ENCODE assay signal across 8 cellular contexts in the genomic region with DNA sequence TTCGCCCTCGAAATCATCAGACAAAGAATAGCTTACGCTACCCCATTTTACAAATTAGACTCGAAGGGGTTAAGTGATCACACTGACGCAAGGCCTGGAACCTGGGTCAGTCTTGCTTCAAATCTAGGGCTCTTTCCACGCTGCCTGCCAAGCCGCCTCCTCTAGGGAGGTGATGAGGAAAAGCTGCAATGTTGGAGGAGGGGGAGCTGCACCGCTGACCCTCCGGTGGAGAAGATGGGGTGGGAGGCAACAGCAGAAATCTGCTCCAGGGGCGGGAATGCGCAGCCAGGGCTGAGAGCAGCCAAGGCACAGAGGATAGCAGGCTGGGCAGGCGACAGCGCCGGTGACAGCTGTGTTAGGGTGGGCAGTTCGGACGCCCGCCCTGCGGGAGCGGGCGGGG. TPM values are rescaled to one million over a fixed set of nuclear protein-coding genes. Genes with fewer than 3 reads are reported as not detected.
A peak's percentile ranks its signal among the peaks of the same experiment; 100 is the strongest.
DNase-seq lines count a peak whose midpoint lies in the region; ATAC-seq and TF ChIP-seq lines count a peak whose summit lies in the region.

No MANE protein-coding gene starts in this region.

- intact Hi-C loops in aorta (cut with DNase I): no loop called here

- H3K79me2 ChIP-seq in mesendoderm (ENCODE audit: control insufficient read depth, insufficient read depth, low read length): peaks cover 13% of the 10 kb centered on the region

- H3K4ac ChIP-seq in mesendoderm (ENCODE audit: low read depth, low read length): no peak overlapping the region

- peaks cover 42% of the 10 kb centered on the region for H3K4me1 Mint-ChIP-seq in activated naive CD4-positive, alpha-beta T cell treated with anti-CD3 and anti-CD28 coated beads, Interleukin-2, amount 10 ng/mL, durations not matched to agents 7 days and 5 days

- H3K4me1 ChIP-seq in mesendoderm (ENCODE audit: control insufficient read depth, low read depth, low read length): peaks cover 2% of the 10 kb centered on the region
- H3K4me1 ChIP-seq in aorta (ENCODE audit: control insufficient read depth in 1 of 2, insufficient read depth in 2 of 2, low read length in 2 of 2): no peaks in the 10 kb centered on the region

- ATAC-seq in aorta (ENCODE audit: low FRiP score) (peak; percentile 8), GM19328 (IDR thresholded peaks at IDR 0.05; ENCODE audit: unreplicated experiment) (no peak), GM21619 (IDR thresholded peaks at IDR 0.05; ENCODE audit: unreplicated experiment) (no peak)

- no peak overlapping the region for H2BK120ac ChIP-seq in mesendoderm (ENCODE audit: low read depth, low read length)

- peak overlapping the region; percentile 91 for H3K56ac ChIP-seq in mesendoderm (ENCODE audit: low read length)

- peak overlapping the region; percentile 100 for H3K27ac Mint-ChIP-seq in activated naive CD4-positive, alpha-beta T cell treated with anti-CD3 and anti-CD28 coated beads, Interleukin-2, amount 10 ng/mL, durations not matched to agents 7 days and 5 days

- H3K23ac ChIP-seq in mesendoderm (ENCODE audit: low read length): peak overlapping the region; percentile 1

- H3K9me3 ChIP-seq in aorta (ENCODE audit: control insufficient read depth, low read length): no peaks in the 10 kb centered on the region

- H3K9me3 Mint-ChIP-seq in activated naive CD4-positive, alpha-beta T cell treated with anti-CD3 and anti-CD28 coated beads, Interleukin-2, amount 10 ng/mL, durations not matched to agents 7 days and 5 days: no peaks in the 10 kb centered on the region

- H3K79me1 ChIP-seq in mesendoderm (ENCODE audit: low read length): peaks cover 16% of the 10 kb centered on the region

- no peak overlapping the region for H2AK5ac ChIP-seq in mesendoderm (ENCODE audit: low read length)

- TF ChIP-seq CTCF in choroid plexus epithelial cell (conservative IDR thresholded peaks at IDR 0.05; ENCODE audit: low read depth, low read length): no peak

- H3K36me3 ChIP-seq in mesendoderm (ENCODE audit: control insufficient read depth, insufficient read depth, low read length): peaks cover 2% of the 10 kb centered on the region
- peaks cover under 1 to 12% of the 10 kb centered on the region in 2 donors for H3K36me3 ChIP-seq in aorta (ENCODE audit: control insufficient read depth in 1 of 2, insufficient read depth in 2 of 2, low read length in 1 of 2)

- H2BK15ac ChIP-seq in mesendoderm (replicated peaks; ENCODE audit: low read depth): no peak overlapping the region

- H3K36me3 Mint-ChIP-seq in activated naive CD4-positive, alpha-beta T cell treated with anti-CD3 and anti-CD28 coated beads, Interleukin-2, amount 10 ng/mL, durations not matched to agents 7 days and 5 days: peaks cover 23% of the 10 kb centered on the region

- peak; percentile 41 for DNase-seq in activated naive CD4-positive, alpha-beta T cell treated with anti-CD3 and anti-CD28 coated beads, Interleukin-2, amount 10 ng/mL, durations not matched to agents 7 days and 5 days
- no peak for DNase-seq in activated naive CD4-positive, alpha-beta T cell (lab: John Stamatoyannopoulos, UW)
- peak; percentile 52 for DNase-seq in choroid plexus epithelial cell (ENCODE audit: low read depth)
- DNase-seq in mesendoderm: no peak
- DNase-seq in aorta: peak in 1 of 2 donors; percentile 72
- DNase-seq in hippocampal formation (lab: John Stamatoyannopoulos, UW): no peak

- H3K9ac ChIP-seq in mesendoderm (ENCODE audit: low read length): peak overlapping the region; percentile 87

- H3K18ac ChIP-seq in mesendoderm (ENCODE audit: low read length): no peak overlapping the region

- no CpG with 5 or more reads among the region's 20 CpGs for WGBS in mesendoderm (ENCODE audit: extremely low coverage, insufficient coverage, low lambda C conversion rate)
- 1% methylated on average over 20 of the region's 20 CpGs for WGBS in aorta, 2 donors

- CTCF ChIA-PET in activated naive CD4-positive, alpha-beta T cell treated with anti-CD3 and anti-CD28 coated beads, Interleukin-2, amount 10 ng/mL, durations not matched to agents 7 days and 5 days (lab: Charles Lee): interaction anchor here (3.3 kb wide), 1 partner anchor 12 kb away, joined by 9 read pairs; a partner anchor contains a TSS

- H3K4me3 ChIP-seq in choroid plexus epithelial cell (ENCODE audit: low read depth, low read length) (peak overlapping the region; percentile 93), mesendoderm (ENCODE audit: low read length) (peak overlapping the region; percentile 83), aorta (ENCODE audit: low read length in 2 of 2) (peak overlapping the region; percentile 38 to 68)

- peak overlapping the region; percentile 99 for H3K4me3 Mint-ChIP-seq in activated naive CD4-positive, alpha-beta T cell treated with anti-CD3 and anti-CD28 coated beads, Interleukin-2, amount 10 ng/mL, durations not matched to agents 7 days and 5 days

- H4K8ac ChIP-seq in mesendoderm (ENCODE audit: low read depth, low read length): no peak overlapping the region

- H3K27me3 ChIP-seq in mesendoderm (ENCODE audit: insufficient read depth, low read length, poor library complexity) (no peaks in the 10 kb centered on the region), aorta (ENCODE audit: control insufficient read depth in 1 of 2, insufficient read depth in 2 of 2, low read length in 1 of 2) (no peaks in the 10 kb centered on the region)

- H3K27ac ChIP-seq in mesendoderm (ENCODE audit: low read depth, low read length) (no peak overlapping the region), aorta (ENCODE audit: low read depth in 1 of 2, low read length in 2 of 2) (peak overlapping the region; percentile 1 to 41)

- H3K27me3 Mint-ChIP-seq in activated naive CD4-positive, alpha-beta T cell treated with anti-CD3 and anti-CD28 coated beads, Interleukin-2, amount 10 ng/mL, durations not matched to agents 7 days and 5 days: no peaks in the 10 kb centered on the region

- H4K5ac ChIP-seq in mesendoderm (ENCODE audit: low read length): no peak overlapping the region

- peak overlapping the region; percentile 84 for H3K4me2 ChIP-seq in mesendoderm (ENCODE audit: low read length)

- H2BK5ac ChIP-seq in mesendoderm (ENCODE audit: low read length): no peak overlapping the region

RNA-seq across cellular contexts. Expression of a gene that starts 0.6 kb away (rescaled TPM):
- 19.5 TPM for polyA plus RNA-seq in mesendoderm (2013, experiment 1 of 2)
- 19.2 TPM for polyA plus RNA-seq in mesendoderm (2013, experiment 2 of 2)
- 10 to 100 TPM; 50.2 to 64.0 TPM for total RNA-seq in aorta
- polyA plus RNA-seq in aorta: 10 to 100 TPM in 1 of 2 donors, 1 to 10 TPM in 1; 5.5 to 26.2 TPM

RNA-seq across cellular contexts. Expression of a gene that starts 11.6 kb away (rescaled TPM):
- polyA plus RNA-seq in mesendoderm (2013, experiment 1 of 2): 45.4 TPM
- 44.1 TPM for polyA plus RNA-seq in mesendoderm (2013, experiment 2 of 2)
- 10 to 100 TPM; 35.0 to 37.1 TPM for total RNA-seq in aorta
- 10 to 100 TPM; 44.2 to 52.2 TPM for polyA plus RNA-seq in aorta

RNA-seq across cellular contexts. Expression of a gene that starts 11.8 kb away (rescaled TPM):
- 1,392 TPM for polyA plus RNA-seq in mesendoderm (2013, experiment 1 of 2)
- 1,437 TPM for polyA plus RNA-seq in mesendoderm (2013, experiment 2 of 2)
- total RNA-seq in aorta: 100 to 1,000 TPM; 674 to 804 TPM
- 1,000 to 10,000 TPM; 1,037 to 1,172 TPM for polyA plus RNA-seq in aorta

RNA-seq across cellular contexts. Expression of a gene that starts 16.2 kb away (rescaled TPM):
- 9.7 TPM for polyA plus RNA-seq in mesendoderm (2013, experiment 1 of 2)
- 9.3 TPM for polyA plus RNA-seq in mesendoderm (2013, experiment 2 of 2)
- total RNA-seq in aorta: 1 to 10 TPM; 4.1 to 7.5 TPM
- 10 to 100 TPM in 1 of 2 donors, 1 to 10 TPM in 1; 3.4 to 12.9 TPM for polyA plus RNA-seq in aorta

RNA-seq across cellular contexts. Expression of a gene that starts 22.1 kb away (rescaled TPM):
- polyA plus RNA-seq in mesendoderm (2013, experiment 1 of 2): 24.5 TPM
- polyA plus RNA-seq in mesendoderm (2013, experiment 2 of 2): 25.2 TPM
- total RNA-seq in aorta: 1 to 10 TPM; 5.2 to 7.2 TPM
- 10 to 100 TPM in 1 of 2 donors, 1 to 10 TPM in 1; 4.0 to 11.8 TPM for polyA plus RNA-seq in aorta

Comparison
In these comparisons a context has a peak if more than half of its experiments do, and no peak if none do; other contexts are left out.
1. DNase-seq: peak in activated naive CD4-positive, alpha-beta T cell treated with anti-CD3 and anti-CD28 coated beads, Interleukin-2, amount 10 ng/mL, durations not matched to agents 7 days and 5 days (single experiment) and choroid plexus epithelial cell (single experiment); none in activated naive CD4-positive, alpha-beta T cell (0 of 4), mesendoderm (single experiment) and hippocampal formation (0 of 2).
2. Peak in every context shown above with its lines, with median percentiles within 50 percentile points of each other: H3K4me3 ChIP-seq.